8 cellular contexts compared by ENCODE assay signal in the genomic region with DNA sequence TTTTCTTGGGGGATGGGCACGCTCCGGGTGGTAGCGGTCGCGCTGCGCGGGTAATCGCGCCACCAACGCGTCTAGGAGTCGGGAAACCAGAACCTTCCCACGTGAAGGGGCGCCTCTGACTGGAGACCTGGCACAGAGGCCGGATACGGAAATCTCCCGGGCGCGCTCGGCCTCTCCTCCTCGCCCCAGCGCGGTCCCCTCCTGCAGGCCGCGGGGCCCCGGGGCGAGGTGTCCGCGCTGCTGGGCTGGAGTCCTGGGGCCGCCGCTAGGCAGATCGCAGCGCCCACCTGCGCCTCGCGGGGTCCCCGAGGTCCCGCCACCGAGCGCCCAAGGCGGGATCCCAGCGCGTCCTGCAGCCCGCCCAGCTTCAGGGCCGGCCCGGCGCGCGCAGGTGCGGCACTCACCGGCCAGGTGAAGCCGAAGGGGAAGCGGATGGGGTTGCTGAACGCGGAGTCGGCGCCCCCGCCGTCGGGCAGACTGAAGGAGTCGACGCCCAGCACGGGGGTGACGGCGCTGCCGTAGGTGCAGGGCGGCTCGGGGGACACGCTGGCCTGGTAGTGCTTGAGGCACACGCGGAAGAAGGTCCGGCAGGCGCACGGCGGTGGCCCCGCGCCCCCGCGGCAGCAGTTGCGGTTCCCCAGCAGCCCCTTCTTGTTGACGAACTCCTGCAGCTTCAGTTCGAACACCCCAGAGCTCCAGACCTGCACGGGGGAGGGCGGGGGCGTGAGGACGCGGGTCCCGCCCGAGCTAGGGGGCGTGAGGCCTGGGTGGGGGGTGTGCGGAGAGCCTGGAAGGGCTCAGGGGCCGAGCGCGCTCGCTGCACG. TPM values are rescaled to one million over a fixed set of nuclear protein-coding genes. Genes with fewer than 3 reads are reported as not detected.
DNase-seq lines count a peak whose midpoint lies in the region; ATAC-seq, FAIRE-seq and TF ChIP-seq lines count a peak whose summit lies in the region.

No MANE protein-coding gene starts in this region.

- ATAC-seq in GM12878 (peak; percentile 2), upper lobe of right lung (no peak), HG02970 (IDR thresholded peaks at IDR 0.05; ENCODE audit: low FRiP score, unreplicated experiment) (no peak), GM18861 (IDR thresholded peaks at IDR 0.05; ENCODE audit: unreplicated experiment) (no peak)

- peak overlapping the region in 1 of 2 experiments; percentile 45 for H3K14ac ChIP-seq in mesenchymal stem cell (ENCODE audit: low read length in 2 of 2)

- H3K4me3 ChIP-seq in GM12878 = peak overlapping the region; percentile 84; the same call in 1 of the 2 replicates
- peak overlapping the region; percentile 59 to 85 for H3K4me3 ChIP-seq in mesenchymal stem cell (ENCODE audit: insufficient read depth in 1 of 2, low read depth in 1 of 2, low read length in 2 of 2)
- peak overlapping the region; percentile 81 for H3K4me3 ChIP-seq in upper lobe of right lung

- H3K9ac ChIP-seq in GM12878 (ENCODE audit: control insufficient read depth, insufficient read depth, low read length) (no peak overlapping the region), mesenchymal stem cell (ENCODE audit: low read length) (peak overlapping the region; percentile 18)

- H3K18ac ChIP-seq in mesenchymal stem cell (ENCODE audit: low read depth in 1 of 2, low read length in 2 of 2) = peak overlapping the region in 1 of 2 experiments; percentile 53

- intact Hi-C loops in activated naive CD4-positive, alpha-beta T cell treated with anti-CD3 and anti-CD28 coated beads for 36 hours (cut with micrococcal nuclease) = no loop called here
- intact Hi-C loops in GM12878 (cut with micrococcal nuclease; ENCODE audit: unreplicated experiment) (no loop called here), upper lobe of right lung (cut with DNase I) (no loop called here)

- peaks cover 14% of the 10 kb centered on the region for H3K4me1 ChIP-seq in GM12878 (ENCODE audit: control insufficient read depth, insufficient read depth, low read length)
- H3K4me1 ChIP-seq in mesenchymal stem cell (ENCODE audit: control insufficient read depth, insufficient read depth, low read depth, low read length) = peaks cover 38% of the 10 kb centered on the region
- peaks cover 51% of the 10 kb centered on the region for H3K4me1 ChIP-seq in upper lobe of right lung

- H2BK5ac ChIP-seq in mesenchymal stem cell (ENCODE audit: low read depth, low read length, poor library complexity, severe bottlenecking) = no peak overlapping the region

- no peak overlapping the region for H4K8ac ChIP-seq in mesenchymal stem cell (ENCODE audit: low read length)

- SMC1A ChIA-PET in GM12878 (lab: Charles Lee; ENCODE audit: uncharacterized antibody, unreplicated experiment) = interaction anchor here (1.6 kb wide), 1 partner anchor 176 kb away, joined by 4 read pairs; no protein-coding TSS in a partner anchor

- peak overlapping the region in 1 of 2 experiments; percentile 91 for H3K23ac ChIP-seq in mesenchymal stem cell (ENCODE audit: low read length in 2 of 2)

- H2BK120ac ChIP-seq in mesenchymal stem cell (ENCODE audit: low read depth, low read length) = no peak overlapping the region

- no peak overlapping the region for H2BK15ac ChIP-seq in mesenchymal stem cell (ENCODE audit: low read depth, poor library complexity, severe bottlenecking)

- FAIRE-seq in GM12878 (lab: Jason Lieb, UNC) = no peak

- no peaks in the 10 kb centered on the region for H3K79me2 ChIP-seq in GM12878 (ENCODE audit: control insufficient read depth, insufficient read depth, low read length)

- no peaks in the 10 kb centered on the region for H3K79me1 ChIP-seq in mesenchymal stem cell (replicated peaks; ENCODE audit: low read length, poor library complexity, severe bottlenecking)

- no peaks in the 10 kb centered on the region for H3K9me3 Mint-ChIP-seq in activated naive CD4-positive, alpha-beta T cell treated with anti-CD3 and anti-CD28 coated beads for 36 hours

- WGBS in GM12878 (ENCODE audit: insufficient coverage, insufficient replicate concordance, low lambda C conversion rate, missing lambda C conversion rate) = 2% methylated on average over 73 of the region's 96 CpGs
- 2% methylated on average over 68 of the region's 96 CpGs for WGBS in mesenchymal stem cell

- H3K36me3 Mint-ChIP-seq in activated naive CD4-positive, alpha-beta T cell treated with anti-CD3 and anti-CD28 coated beads for 36 hours (ENCODE audit: low read depth) = peaks cover 3% of the 10 kb centered on the region

- H3K36me3 ChIP-seq in GM12878 (ENCODE audit: control insufficient read depth in 2 of 2, insufficient read depth in 2 of 2, low read length in 1 of 2) (no peaks in the 10 kb centered on the region), mesenchymal stem cell (ENCODE audit: control insufficient read depth in 1 of 2, insufficient read depth in 2 of 2, low read depth in 1 of 2, low read length in 2 of 2) (peaks cover 0 to 8% of the 10 kb centered on the region in 2 experiments), upper lobe of right lung (peaks cover 7% of the 10 kb centered on the region)

- H3K27me3 Mint-ChIP-seq in activated naive CD4-positive, alpha-beta T cell treated with anti-CD3 and anti-CD28 coated beads for 36 hours (ENCODE audit: low read depth) = peaks cover 33% of the 10 kb centered on the region

- H2AFZ ChIP-seq in GM12878 (ENCODE audit: control insufficient read depth, low read depth, low read length) (peak overlapping the region; percentile 23; the same call in 1 of the 2 replicates), mesenchymal stem cell (ENCODE audit: low read depth, low read length) (no peak overlapping the region)

- TF ChIP-seq CTCF in GM12878 (IDR thresholded peaks at IDR 0.05 in 2 of 3, conservative IDR thresholded peaks at IDR 0.05 in 1 of 3; ENCODE audit: control insufficient read depth in 2 of 3, extremely low read depth in 1 of 3, insufficient read depth in 1 of 3, low read depth in 3 of 3, low read length in 3 of 3) (no peak), upper lobe of right lung (IDR thresholded peaks at IDR 0.05) (no peak)

- H3K4ac ChIP-seq in mesenchymal stem cell (ENCODE audit: low read depth in 1 of 2, low read length in 2 of 2) = no peak overlapping the region

- peak overlapping the region; percentile 46 for H3K27ac Mint-ChIP-seq in activated naive CD4-positive, alpha-beta T cell treated with anti-CD3 and anti-CD28 coated beads for 36 hours

- peak; percentile 38 for DNase-seq in activated naive CD4-positive, alpha-beta T cell treated with anti-CD3 and anti-CD28 coated beads for 36 hours
- DNase-seq in activated naive CD4-positive, alpha-beta T cell treated with Interleukin-2 at 50 U/mL for 16 hours = no peak
- DNase-seq in GM12878 (ENCODE audit: low read depth, low spot score) (no peak), mesenchymal stem cell (no peak), upper lobe of right lung (no peak), HEK293T (ENCODE audit: extremely low spot score) (no peak)

- in situ Hi-C loops in GM12878 (cut with MboI) = no loop called here

- POLR2A ChIA-PET in GM12878 (lab: Charles Lee) = no interaction called here
- POLR2A ChIA-PET in HEK293T (lab: Yijun Ruan, JAX) = interaction anchor here (0.5 to 1.2 kb wide), 3 partner anchors 24 to 486 kb away, joined by 3 to 4 read pairs (median 4); no protein-coding TSS in a partner anchor

- peak overlapping the region; percentile 79 for H3K4me2 ChIP-seq in GM12878 (ENCODE audit: control insufficient read depth, insufficient read depth)
- peak overlapping the region; percentile 97 for H3K4me2 ChIP-seq in mesenchymal stem cell (ENCODE audit: low read length, poor library complexity, severe bottlenecking)

- H3K4me3 Mint-ChIP-seq in activated naive CD4-positive, alpha-beta T cell treated with anti-CD3 and anti-CD28 coated beads for 36 hours = peak overlapping the region; percentile 76

- no peak for TF ChIP-seq RAD21 in GM12878 (IDR thresholded peaks at IDR 0.05; ENCODE audit: insufficient read depth, low read depth, low read length)

- no peak overlapping the region for H4K91ac ChIP-seq in mesenchymal stem cell (ENCODE audit: low read length)

- no TSS peak for BruUV-seq in GM12878 (replicated peaks; lab: Mats Ljungman, UMichigan)

- no peak overlapping the region for H2BK12ac ChIP-seq in mesenchymal stem cell (ENCODE audit: low read length in 2 of 2)

- no peak overlapping the region for H2AK5ac ChIP-seq in mesenchymal stem cell (ENCODE audit: low read length, severe bottlenecking)

- TF ChIP-seq POLR2A in GM12878 (IDR thresholded peaks at IDR 0.05; ENCODE audit: low read depth, low read length) = no peak

- no peak for TF ChIP-seq EP300 in GM12878 (IDR thresholded peaks at IDR 0.05; ENCODE audit: borderline replicate concordance in 1 of 2, control insufficient read depth in 1 of 2, low read depth in 2 of 2, low read length in 2 of 2)

- H4K20me1 ChIP-seq in GM12878 (ENCODE audit: control insufficient read depth, insufficient read depth) = no peaks in the 10 kb centered on the region

- peaks cover 35% of the 10 kb centered on the region for H3K4me1 Mint-ChIP-seq in activated naive CD4-positive, alpha-beta T cell treated with anti-CD3 and anti-CD28 coated beads for 36 hours (ENCODE audit: low read depth)

- no peaks in the 10 kb centered on the region for H3K9me3 ChIP-seq in GM12878 (replicated peaks; ENCODE audit: control insufficient read depth, insufficient read depth, low read length)
- no peaks in the 10 kb centered on the region for H3K9me3 ChIP-seq in mesenchymal stem cell (ENCODE audit: control insufficient read depth, low read length)
- H3K9me3 ChIP-seq in upper lobe of right lung = no peaks in the 10 kb centered on the region

- H3K27ac ChIP-seq in GM12878 (ENCODE audit: control insufficient read depth, insufficient read depth) (no peak overlapping the region), mesenchymal stem cell (ENCODE audit: low read length, poor library complexity, severe bottlenecking) (no peak overlapping the region), upper lobe of right lung (peak overlapping the region; percentile 47)

- RAD21 ChIA-PET in GM12878 (lab: Charles Lee; ENCODE audit: unreplicated experiment) = no interaction called here

- CTCF ChIA-PET in activated naive CD4-positive, alpha-beta T cell treated with anti-CD3 and anti-CD28 coated beads for 36 hours (lab: Charles Lee) = no interaction called here
- CTCF ChIA-PET in GM12878 (lab: Yijun Ruan, JAX) (interaction anchor here (1.2 kb wide), 1 partner anchor 17 kb away, joined by 3 read pairs; no protein-coding TSS in a partner anchor), HEK293T (lab: Yijun Ruan, JAX) (no interaction called here)

- H3K27me3 ChIP-seq in GM12878 (replicated peaks in 1 of 2; ENCODE audit: control insufficient read depth in 2 of 2, insufficient read depth in 2 of 2, low read length in 1 of 2) (peaks cover 7 to 32% of the 10 kb centered on the region in 2 experiments), mesenchymal stem cell (ENCODE audit: control insufficient read depth in 1 of 2, insufficient read depth in 1 of 2, low read length in 2 of 2) (peaks cover 80 to 81% of the 10 kb centered on the region in 2 experiments), upper lobe of right lung (peaks cover 44% of the 10 kb centered on the region)

RNA-seq across cellular contexts. Expression of gene DLL1, which starts 1.6 kb away (rescaled TPM):
- total RNA-seq in activated naive CD4-positive, alpha-beta T cell treated with anti-CD3 and anti-CD28 coated beads for 36 hours = 1 to 10 TPM; 3.2 to 3.5 TPM
- 3.6 and 4.7 TPM in 2 replicates for total RNA-seq in GM12878 (2013; cell fraction: nucleolus; rRNA removed)
- total RNA-seq in GM12878 (2014; rRNA removed) (0.16 and 0.23 TPM in 2 replicates), GM12878 (2014; rRNA removed; fragmentation: Illumina TruSeq; extraction: Trizol) (0.04 and 0.05 TPM in 2 replicates), GM12878 (2021) (0.54 and 0.88 TPM in 2 replicates), upper lobe of right lung (14.6 TPM)
- 0.09 TPM for polyA plus RNA-seq in GM12878 (2011; ENCODE audit: low read depth)
- polyA plus RNA-seq in GM12878 (2011; rRNA removed) (0.80 and 0.84 TPM in 2 replicates), GM12878 (2014; fragmentation: Illumina TruSeq; extraction: Trizol) (0.07 TPM in 1 of 2 replicates, not detected in the other), GM12878 (2014; fragmentation: Nextera tagmentation; extraction: Ambion mirVana) (under 1 TPM; 0.02 to 0.04 TPM), GM12878 (2014; rRNA removed) (0.32 and 1.7 TPM in 2 replicates), GM12878 (2016; fragmentation: Nextera tagmentation; extraction: Ambion mirVana) (under 1 TPM; 0.16 to 0.39 TPM)
- 0.94 and 1.5 TPM in 2 replicates for polyA plus RNA-seq in GM12878 (2011; cell fraction: cytosol; rRNA removed)
- 6.7 and 7.7 TPM in 2 replicates for polyA plus RNA-seq in GM12878 (2011; cell fraction: nucleus; rRNA removed)
- 0.35 and 1.0 TPM in 2 replicates for polyA plus RNA-seq in GM12878 (2012)
- polyA minus RNA-seq in GM12878 (2011; rRNA and poly(A)+ RNA removed) = 0.37 and 0.82 TPM in 2 replicates
- polyA minus RNA-seq in GM12878 (2011; cell fraction: cytosol; rRNA and poly(A)+ RNA removed) = 0.62 and 0.67 TPM in 2 replicates
- polyA minus RNA-seq in GM12878 (2011; cell fraction: nucleus; rRNA and poly(A)+ RNA removed) = 1.2 and 1.5 TPM in 2 replicates
- polyA plus RNA-seq in mesenchymal stem cell (2013, experiment 1 of 2) = 2.9 TPM
- polyA plus RNA-seq in mesenchymal stem cell (2013, experiment 2 of 2) = 2.3 TPM

RNA-seq across cellular contexts. Expression of gene FAM120B, which starts 17.2 kb away (rescaled TPM):
- 10 to 100 TPM; 15.5 to 16.1 TPM for total RNA-seq in activated naive CD4-positive, alpha-beta T cell treated with anti-CD3 and anti-CD28 coated beads for 36 hours
- total RNA-seq in GM12878 (2013; cell fraction: nucleolus; rRNA removed) = 72.4 and 76.8 TPM in 2 replicates
- total RNA-seq in GM12878 (2014; rRNA removed) = 12.8 and 13.0 TPM in 2 replicates
- 13.4 and 13.9 TPM in 2 replicates for total RNA-seq in GM12878 (2014; rRNA removed; fragmentation: Illumina TruSeq; extraction: Trizol)
- total RNA-seq in GM12878 (2021) = 20.2 and 20.8 TPM in 2 replicates
- polyA plus RNA-seq in GM12878 (2011; ENCODE audit: low read depth) = 7.8 TPM
- 13.7 TPM in 2 replicates for polyA plus RNA-seq in GM12878 (2011; rRNA removed)
- polyA plus RNA-seq in GM12878 (2011; cell fraction: cytosol; rRNA removed) = 11.0 and 12.8 TPM in 2 replicates
- 24.5 and 25.8 TPM in 2 replicates for polyA plus RNA-seq in GM12878 (2011; cell fraction: nucleus; rRNA removed)
- polyA plus RNA-seq in GM12878 (2012) = 12.2 and 14.1 TPM in 2 replicates
- 19.6 and 24.6 TPM in 2 replicates for polyA plus RNA-seq in GM12878 (2014; fragmentation: Illumina TruSeq; extraction: Trizol)
- polyA plus RNA-seq in GM12878 (2014; fragmentation: Nextera tagmentation; extraction: Ambion mirVana) = 1 to 10 TPM; 3.3 to 4.8 TPM
- polyA plus RNA-seq in GM12878 (2014; rRNA removed) = 16.4 and 16.9 TPM in 2 replicates
- 10 to 100 TPM; 21.1 to 21.6 TPM for polyA plus RNA-seq in GM12878 (2016; fragmentation: Nextera tagmentation; extraction: Ambion mirVana)
- polyA minus RNA-seq in GM12878 (2011; rRNA and poly(A)+ RNA removed) = 33.9 and 34.2 TPM in 2 replicates
- polyA minus RNA-seq in GM12878 (2011; cell fraction: cytosol; rRNA and poly(A)+ RNA removed) = 5.5 and 8.2 TPM in 2 replicates
- 26.8 and 33.3 TPM in 2 replicates for polyA minus RNA-seq in GM12878 (2011; cell fraction: nucleus; rRNA and poly(A)+ RNA removed)
- 17.6 TPM for polyA plus RNA-seq in mesenchymal stem cell (2013, experiment 1 of 2)
- 17.4 TPM for polyA plus RNA-seq in mesenchymal stem cell (2013, experiment 2 of 2)
- 26.1 TPM for total RNA-seq in upper lobe of right lung
